28 cellular contexts compared by ENCODE assay signal in the genomic region with DNA sequence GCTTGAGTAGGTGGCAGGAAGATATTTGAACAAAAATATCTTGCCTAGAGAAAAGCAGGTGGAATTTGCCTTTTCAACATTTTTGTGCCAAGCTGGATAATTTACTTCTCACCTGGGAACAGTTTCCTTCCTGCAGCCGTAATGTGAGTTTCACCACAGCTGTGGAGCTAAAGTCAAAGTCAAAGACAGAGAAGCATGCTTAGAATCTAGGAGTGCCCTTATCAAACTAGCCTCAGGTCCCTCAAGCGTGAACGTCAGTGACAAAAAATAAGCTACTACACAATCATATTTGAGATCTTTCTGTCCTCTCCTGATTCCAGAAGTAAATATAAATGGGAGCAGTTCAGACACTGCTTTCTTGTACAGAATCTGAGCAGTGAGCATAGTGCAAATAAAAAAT.
"Had no signal": no experiment of that assay in that cellular context is flagged by ENCODE, and none has a peak within 500 bp of the region (broad histone marks: within the 10 kb centered on the region; RNA-seq: fewer than 3 reads in every experiment).

No MANE protein-coding gene starts in this region.

- H3K27ac Mint-ChIP-seq: naive thymus-derived CD4-positive, alpha-beta T cell; natural killer cell; nephron; neural progenitor cell; progenitor cell of endocrine pancreas; stimulated activated effector memory CD8-positive, alpha-beta T cell treated with anti-CD3 and anti-CD28 coated beads, Interleukin-12 subunit alpha, Interleukin-12 subunit beta, amount 100 ng/mL, for 72 hours; stimulated activated naive B cell treated with anti-CD40 and anti-IgM and Interleukin-4, amounts not matched to agents 10 μg/mL and 1 μg/mL and 100 μg/mL, for 72 hours; stimulated activated naive CD8-positive, alpha-beta T cell treated with anti-CD3 and anti-CD28 coated beads, Interleukin-15, Interleukin-2, amounts not matched to agents 100 ng/mL and 50 ng/mL, for 24 hours had no signal

- H3K4me2 ChIP-seq: neural progenitor cell had no signal

- H3K4me1 Mint-ChIP-seq: naive thymus-derived CD4-positive, alpha-beta T cell; natural killer cell; neural progenitor cell; stimulated activated effector memory CD8-positive, alpha-beta T cell treated with anti-CD3 and anti-CD28 coated beads, Interleukin-12 subunit alpha, Interleukin-12 subunit beta, amount 100 ng/mL, for 72 hours; stimulated activated naive B cell treated with anti-CD40 and anti-IgM and Interleukin-4, amounts not matched to agents 10 μg/mL and 1 μg/mL and 100 μg/mL, for 72 hours had no signal

- H3K79me2 ChIP-seq: parathyroid adenoma had no signal

- H3K9me3 ChIP-seq: ovary, psoas muscle, right lobe of liver, stomach, thoracic aorta, thyroid gland, upper lobe of left lung, uterus had no signal

- H3K4me1 ChIP-seq: neural progenitor cell, parathyroid adenoma, psoas muscle, right lobe of liver, sigmoid colon, stomach, thyroid gland, tibial nerve, upper lobe of left lung, uterus had no signal

- H3K4me3 Mint-ChIP-seq: naive thymus-derived CD4-positive, alpha-beta T cell; natural killer cell; nephron; neural progenitor cell; stimulated activated effector memory CD8-positive, alpha-beta T cell treated with anti-CD3 and anti-CD28 coated beads, Interleukin-12 subunit alpha, Interleukin-12 subunit beta, amount 100 ng/mL, for 72 hours; stimulated activated naive B cell treated with anti-CD40 and anti-IgM and Interleukin-4, amounts not matched to agents 10 μg/mL and 1 μg/mL and 100 μg/mL, for 72 hours; stimulated activated naive CD8-positive, alpha-beta T cell treated with anti-CD3 and anti-CD28 coated beads, Interleukin-15, Interleukin-2, amounts not matched to agents 100 ng/mL and 50 ng/mL, for 24 hours had no signal

- H3K36me3 Mint-ChIP-seq: naive thymus-derived CD4-positive, alpha-beta T cell; natural killer cell; neural progenitor cell; stimulated activated effector memory CD8-positive, alpha-beta T cell treated with anti-CD3 and anti-CD28 coated beads, Interleukin-12 subunit alpha, Interleukin-12 subunit beta, amount 100 ng/mL, for 72 hours; stimulated activated naive B cell treated with anti-CD40 and anti-IgM and Interleukin-4, amounts not matched to agents 10 μg/mL and 1 μg/mL and 100 μg/mL, for 72 hours had no signal

- H3K4me3 ChIP-seq: neural progenitor cell, ovary, psoas muscle, right lobe of liver, sigmoid colon, stomach, thoracic aorta, thyroid gland, tibial nerve, upper lobe of left lung, uterus had no signal

- H3K27ac ChIP-seq: neural progenitor cell, ovary, parathyroid adenoma, psoas muscle, right lobe of liver, sigmoid colon, stomach, thoracic aorta, thyroid gland, tibial nerve, upper lobe of left lung, uterus had no signal

- FAIRE-seq: small intestine had no signal

- H3K36me3 ChIP-seq: neural progenitor cell, ovary, right lobe of liver, sigmoid colon, stomach, thoracic aorta, thyroid gland, tibial nerve, upper lobe of left lung, uterus had no signal

- H3K9ac ChIP-seq: neural progenitor cell, parathyroid adenoma had no signal

- H3K9me3 Mint-ChIP-seq: nephron; neural progenitor cell; stimulated activated naive B cell treated with anti-CD40 and anti-IgM and Interleukin-4, amounts not matched to agents 10 μg/mL and 1 μg/mL and 100 μg/mL, for 72 hours; stimulated activated naive CD8-positive, alpha-beta T cell treated with anti-CD3 and anti-CD28 coated beads, Interleukin-15, Interleukin-2, amounts not matched to agents 100 ng/mL and 50 ng/mL, for 24 hours had no signal

- DNase-seq: naive thymus-derived CD4-positive, alpha-beta T cell; natural killer cell; occipital lobe; ovary; posterior cingulate gyrus; psoas muscle; right cardiac atrium; right lobe of liver; sigmoid colon; small intestine; stimulated activated CD4-positive, alpha-beta T cell treated with anti-CD3 and anti-CD28 coated beads, Interleukin-15, amount 100 ng/mL, for 24 hours; stimulated activated CD4-positive, alpha-beta T cell treated with anti-CD3 and anti-CD28 coated beads, Interleukin-2, amount 100 ng/mL, for 24 hours; stimulated activated CD4-positive, alpha-beta T cell treated with anti-CD3 and anti-CD28 coated beads, Interleukin-2, amount 100 ng/mL, for 48 hours; stimulated activated CD4-positive, alpha-beta T cell treated with anti-CD3 and anti-CD28 coated beads, Interleukin-4, amount 100 ng/mL, for 24 hours; stimulated activated naive B cell treated with anti-CD40 and anti-IgM and Interleukin-4, amounts not matched to agents 10 μg/mL and 1 μg/mL and 100 μg/mL, for 72 hours; stimulated activated naive CD4-positive, alpha-beta T cell treated with Interleukin-2 at 50 U/mL for 16 hours; stomach; thyroid gland; upper lobe of left lung; uterus had no signal

- ATAC-seq: naive thymus-derived CD4-positive, alpha-beta T cell; natural killer cell; psoas muscle; right cardiac atrium; right lobe of liver; stimulated activated effector memory CD8-positive, alpha-beta T cell treated with anti-CD3 and anti-CD28 coated beads, Interleukin-12 subunit alpha, Interleukin-12 subunit beta, amount 100 ng/mL, for 72 hours; stimulated activated naive B cell treated with anti-CD40 and anti-IgM and Interleukin-4, amounts not matched to agents 10 μg/mL and 1 μg/mL and 100 μg/mL, for 72 hours had no signal

- H2AFZ ChIP-seq: neural progenitor cell, parathyroid adenoma had no signal

- H3K27me3 ChIP-seq: neural progenitor cell, ovary, right lobe of liver, sigmoid colon, stomach, thyroid gland, tibial nerve, upper lobe of left lung, uterus had no signal

- H3K27me3 Mint-ChIP-seq: naive thymus-derived CD4-positive, alpha-beta T cell; progenitor cell of endocrine pancreas; stimulated activated naive CD8-positive, alpha-beta T cell treated with anti-CD3 and anti-CD28 coated beads, Interleukin-15, Interleukin-2, amounts not matched to agents 100 ng/mL and 50 ng/mL, for 24 hours had no signal
